ENCODE assay signal across 29 cellular contexts in genomic region chr7:95951531-95951930, GRCh38.
"Had no signal": no experiment of that assay in that cellular context is flagged by ENCODE, and none has a peak within 500 bp of the region (broad histone marks: within the 10 kb centered on the region; RNA-seq: fewer than 3 reads in every experiment).

No MANE protein-coding gene starts in this region.

- H3K4me3 Mint-ChIP-seq: activated B cell treated with CpG ODN at 0.5 μM for 24 hours; activated CD4-positive, alpha-beta memory T cell treated with anti-CD3 and anti-CD28 coated beads for 36 hours; activated CD4-positive, alpha-beta T cell treated with anti-CD3 and anti-CD28 coated beads, Interleukin-2, amount 10 ng/mL, durations not matched to agents 24 days and 14 days; activated naive CD4-positive, alpha-beta T cell treated with anti-CD3 and anti-CD28 coated beads for 36 hours; activated naive CD8-positive, alpha-beta T cell; activated T-helper 17 cell treated with anti-CD3 and anti-CD28 coated beads, Interleukin-2, amount 50 U/mL, for 72 hours; T-cell had no signal

- H3K36me3 Mint-ChIP-seq: activated CD4-positive, alpha-beta memory T cell treated with anti-CD3 and anti-CD28 coated beads for 36 hours; activated naive CD8-positive, alpha-beta T cell; T-cell had no signal

- DNase-seq: activated B cell treated with CpG ODN at 0.5 μM for 24 hours; activated CD4-positive, alpha-beta memory T cell treated with anti-CD3 and anti-CD28 coated beads for 36 hours; activated CD4-positive, alpha-beta T cell treated with anti-CD3 and anti-CD28 coated beads for 1 hour; activated CD4-positive, alpha-beta T cell treated with anti-CD3 and anti-CD28 coated beads, Interleukin-2, amount 10 ng/mL, durations not matched to agents 24 days and 14 days; activated CD8-positive, alpha-beta memory T cell treated with anti-CD3 and anti-CD28 coated beads for 24 hours; activated gamma-delta T cell; activated naive CD4-positive, alpha-beta T cell treated with anti-CD3 and anti-CD28 coated beads for 36 hours; activated T-cell treated with anti-CD3 and anti-CD28 coated beads for 4 hours; activated T-cell treated with anti-CD3 and anti-CD28 coated beads, Interleukin-2, amount 50 U/mL, for 48 hours; brain microvascular endothelial cell; cerebellar nuclear complex; Karpas-422; MM.1S; NCI-H1105; NCI-H1436; NCI-H1694 treated with DMSO at 0.1 percent for 48 hours; NCI-H2081; NCI-H2171 treated with DMSO at 0.1 percent for 48 hours; NCI-H226; NCI-H510A; NCI-H526 treated with DMSO at 0.1 percent for 48 hours; NCI-H82; SIG-M5; T-cell; T-helper 2 cell; T1000 had no signal

- H3K4me1 Mint-ChIP-seq: activated B cell treated with CpG ODN at 0.5 μM for 24 hours; activated CD4-positive, alpha-beta T cell treated with anti-CD3 and anti-CD28 coated beads, Interleukin-2, amount 10 ng/mL, durations not matched to agents 24 days and 14 days; activated T-helper 17 cell treated with anti-CD3 and anti-CD28 coated beads, Interleukin-2, amount 50 U/mL, for 72 hours; T-cell had no signal

- H3K36me3 ChIP-seq: brain microvascular endothelial cell, cardiac muscle cell had no signal

- H3K27me3 Mint-ChIP-seq: activated B cell treated with CpG ODN at 0.5 μM for 24 hours; activated CD4-positive, alpha-beta T cell treated with anti-CD3 and anti-CD28 coated beads, Interleukin-2, amount 10 ng/mL, durations not matched to agents 24 days and 14 days had no signal

- ATAC-seq: activated T-helper 17 cell treated with anti-CD3 and anti-CD28 coated beads, Interleukin-2, amount 50 U/mL, for 72 hours; T-cell had no signal

- H3K4me3 ChIP-seq: cardiac muscle cell had no signal

- H3K27ac Mint-ChIP-seq: activated B cell treated with CpG ODN at 0.5 μM for 24 hours; activated CD4-positive, alpha-beta memory T cell treated with anti-CD3 and anti-CD28 coated beads for 36 hours; activated CD4-positive, alpha-beta T cell treated with anti-CD3 and anti-CD28 coated beads, Interleukin-2, amount 10 ng/mL, durations not matched to agents 24 days and 14 days; activated naive CD4-positive, alpha-beta T cell treated with anti-CD3 and anti-CD28 coated beads for 36 hours; activated naive CD8-positive, alpha-beta T cell; activated T-helper 17 cell treated with anti-CD3 and anti-CD28 coated beads, Interleukin-2, amount 50 U/mL, for 72 hours; T-cell had no signal

- H3K27ac ChIP-seq: brain microvascular endothelial cell, cardiac muscle cell had no signal

- H3K9me3 Mint-ChIP-seq: activated B cell treated with CpG ODN at 0.5 μM for 24 hours; activated CD4-positive, alpha-beta memory T cell treated with anti-CD3 and anti-CD28 coated beads for 36 hours; activated CD4-positive, alpha-beta T cell treated with anti-CD3 and anti-CD28 coated beads, Interleukin-2, amount 10 ng/mL, durations not matched to agents 24 days and 14 days; activated naive CD4-positive, alpha-beta T cell treated with anti-CD3 and anti-CD28 coated beads for 36 hours; activated T-helper 17 cell treated with anti-CD3 and anti-CD28 coated beads, Interleukin-2, amount 50 U/mL, for 72 hours; T-cell had no signal

- H3K27me3 ChIP-seq: brain microvascular endothelial cell, cardiac muscle cell had no signal
